In genomic region chr9:33762343-33762742, GRCh38 we compare ENCODE assay signal across 2 cellular contexts.
TF ChIP-seq lines count a peak whose summit lies in the region.

No MANE protein-coding gene starts in this region.

TF ChIP-seq in IMR-90, 13 proteins besides CTCF, POLR2A, EP300 and RAD21:
- TF ChIP-seq RFX5 (IDR thresholded peaks at IDR 0.05; ENCODE audit: low read depth, low read length) (no peak), MAFK (IDR thresholded peaks at IDR 0.05; ENCODE audit: low read depth, low read length) (peak; percentile 84), NFE2L2 (IDR thresholded peaks at IDR 0.05; ENCODE audit: low read depth, low read length) (no peak)

TF ChIP-seq in HepG2, 621 proteins besides CTCF, POLR2A, EP300 and RAD21:
- TF ChIP-seq MAFF (IDR thresholded peaks at IDR 0.05; ENCODE audit: low read depth, low read length) (peak; percentile 89), PAX8 (CRISPR knock-in tag; IDR thresholded peaks at IDR 0.05; ENCODE audit: borderline replicate concordance) (no peak), ZSCAN31 (CRISPR knock-in tag; IDR thresholded peaks at IDR 0.05; ENCODE audit: low read depth) (no peak), ARNT (IDR thresholded peaks at IDR 0.05) (no peak), KDM4B (CRISPR knock-in tag; IDR thresholded peaks at IDR 0.05) (no peak), PREB (CRISPR knock-in tag; IDR thresholded peaks at IDR 0.05) (no peak), FOSL1 (CRISPR knock-in tag; IDR thresholded peaks at IDR 0.05; ENCODE audit: borderline replicate concordance) (no peak), MAFK (conservative IDR thresholded peaks at IDR 0.05 in 1 of 2, IDR thresholded peaks at IDR 0.05 in 1 of 2; ENCODE audit: low read length in 2 of 2) (peak; percentile 86 to 95), KLF16 (CRISPR knock-in tag; IDR thresholded peaks at IDR 0.05) (no peak)
- TF ChIP-seq, protein P1, sequence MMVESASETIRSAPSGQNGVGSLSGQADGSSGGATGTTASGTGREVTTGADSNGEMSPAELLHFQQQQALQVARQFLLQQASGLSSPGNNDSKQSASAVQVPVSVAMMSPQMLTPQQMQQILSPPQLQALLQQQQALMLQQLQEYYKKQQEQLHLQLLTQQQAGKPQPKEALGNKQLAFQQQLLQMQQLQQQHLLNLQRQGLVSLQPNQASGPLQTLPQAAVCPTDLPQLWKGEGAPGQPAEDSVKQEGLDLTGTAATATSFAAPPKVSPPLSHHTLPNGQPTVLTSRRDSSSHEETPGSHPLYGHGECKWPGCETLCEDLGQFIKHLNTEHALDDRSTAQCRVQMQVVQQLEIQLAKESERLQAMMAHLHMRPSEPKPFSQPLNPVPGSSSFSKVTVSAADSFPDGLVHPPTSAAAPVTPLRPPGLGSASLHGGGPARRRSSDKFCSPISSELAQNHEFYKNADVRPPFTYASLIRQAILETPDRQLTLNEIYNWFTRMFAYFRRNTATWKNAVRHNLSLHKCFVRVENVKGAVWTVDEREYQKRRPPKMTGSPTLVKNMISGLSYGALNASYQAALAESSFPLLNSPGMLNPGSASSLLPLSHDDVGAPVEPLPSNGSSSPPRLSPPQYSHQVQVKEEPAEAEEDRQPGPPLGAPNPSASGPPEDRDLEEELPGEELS (CRISPR knock-in tag; IDR thresholded peaks at IDR 0.05), result no peak
